16 cellular contexts compared by ENCODE assay signal in genomic region chr5:131288328-131288727, GRCh38. TPM values are rescaled to one million over a fixed set of nuclear protein-coding genes. Genes with fewer than 3 reads are reported as not detected.
DNase-seq lines count a peak whose midpoint lies in the region; ATAC-seq and TF ChIP-seq lines count a peak whose summit lies in the region.
"Had no signal": no experiment of that assay in that cellular context is flagged by ENCODE, and none has a peak within 500 bp of the region (broad histone marks: within the 10 kb centered on the region; RNA-seq: fewer than 3 reads in every experiment).

No MANE protein-coding gene starts in this region.

- 81 to 97% methylated on average over 1 of the region's 1 CpG for WGBS in thyroid gland, 2 donors

- H3K27me3 Mint-ChIP-seq in MCF 10A (ENCODE audit: insufficient read depth, unreplicated experiment): no peaks in the 10 kb centered on the region
- H3K27me3 Mint-ChIP-seq in activated naive CD8-positive, alpha-beta T cell treated with anti-CD3 and anti-CD28 coated beads for 36 hours: no peaks in the 10 kb centered on the region

- H3K27me3 ChIP-seq in breast epithelium (no peaks in the 10 kb centered on the region), thyroid gland (no peaks in the 10 kb centered on the region)
- H3K27me3 ChIP-seq: hepatocyte, right atrium auricular region had no signal

- TF ChIP-seq CTCF in MCF 10A (IDR thresholded peaks at IDR 0.05; ENCODE audit: unreplicated experiment) (no peak), breast epithelium (IDR thresholded peaks at IDR 0.05) (no peak), thyroid gland (IDR thresholded peaks at IDR 0.05) (no peak)

- intact Hi-C loops in MCF 10A (cut with micrococcal nuclease): no loop called here
- intact Hi-C loops in breast epithelium (cut with DNase I; ENCODE audit: low total_unique reads): no loop called here
- intact Hi-C loops in thyroid gland (cut with DNase I): loop anchor here (10.0 kb wide), 1 partner anchor 106 kb away; no protein-coding TSS in a partner anchor

- H3K27ac ChIP-seq in breast epithelium (no peak overlapping the region), thyroid gland (peak overlapping the region in 2 of 3 donors; percentile 24 to 62)
- H3K27ac ChIP-seq: hepatocyte, right atrium auricular region had no signal

- BruUV-seq in MCF 10A (replicated peaks; lab: Mats Ljungman, UMichigan): no TSS peak

- H3K36me3 ChIP-seq in breast epithelium (no peaks in the 10 kb centered on the region), thyroid gland (no peaks in the 10 kb centered on the region)
- H3K36me3 ChIP-seq: right atrium auricular region had no signal

- peaks cover 39% of the 10 kb centered on the region for H3K36me3 Mint-ChIP-seq in MCF 10A (ENCODE audit: insufficient read depth, unreplicated experiment)
- peaks cover 40% of the 10 kb centered on the region for H3K36me3 Mint-ChIP-seq in activated naive CD8-positive, alpha-beta T cell treated with anti-CD3 and anti-CD28 coated beads for 36 hours

- H3K4me3 ChIP-seq in breast epithelium: no peak overlapping the region
- H3K4me3 ChIP-seq in thyroid gland (replicated peaks in 1 of 3): no peak overlapping the region
- H3K4me3 ChIP-seq: hepatocyte, right atrium auricular region had no signal

- no peaks in the 10 kb centered on the region for H3K9me3 Mint-ChIP-seq in MCF 10A (ENCODE audit: unreplicated experiment)
- H3K9me3 Mint-ChIP-seq in activated naive CD8-positive, alpha-beta T cell treated with anti-CD3 and anti-CD28 coated beads for 36 hours: no peaks in the 10 kb centered on the region

- DNase-seq in MCF 10A (ENCODE audit: unreplicated experiment): no peak
- no peak for DNase-seq in breast epithelium (ENCODE audit: low spot score in 2 of 2)
- DNase-seq in activated naive CD8-positive, alpha-beta T cell treated with anti-CD3 and anti-CD28 coated beads for 36 hours: no peak
- no peak for DNase-seq in thyroid gland
- DNase-seq in DMS153 treated with DMSO at 0.1 percent for 48 hours (lab: John Stamatoyannopoulos, UW; ENCODE audit: unreplicated experiment): no peak
- no peak for DNase-seq in activated effector memory CD4-positive, alpha-beta T cell treated with anti-CD3 and anti-CD28 coated beads, Interleukin-2, amount 50 U/mL, for 16 hours
- DNase-seq in cerebellar cortex (ENCODE audit: low spot score): no peak
- DNase-seq: activated CD4-positive, CD25-positive, alpha-beta regulatory T cell; activated gamma-delta T cell treated with Interleukin-2 at 50 U/mL for 16 hours; cerebellar nuclear complex; left cardiac atrium; NCI-H2227 treated with DMSO at 0.1 percent for 48 hours; stimulated activated CD4-positive, alpha-beta T cell treated with anti-CD3 and anti-CD28 coated beads, Interleukin-2, amount 100 ng/mL, for 48 hours had no signal

- POLR2A ChIA-PET in MCF 10A (lab: Yijun Ruan, JAX): interaction anchor here (0.6 to 2.6 kb wide), 6 partner anchors 10 to 1273 kb away, joined by 3 to 21 read pairs (median 4); partner anchors contain the start of gene CDC42SE2

- peak overlapping the region; percentile 21 for H3K27ac Mint-ChIP-seq in MCF 10A (ENCODE audit: low read depth, unreplicated experiment)
- H3K27ac Mint-ChIP-seq in activated naive CD8-positive, alpha-beta T cell treated with anti-CD3 and anti-CD28 coated beads for 36 hours: peak overlapping the region; percentile 99

- peaks cover 9% of the 10 kb centered on the region for H3K4me1 Mint-ChIP-seq in MCF 10A (ENCODE audit: insufficient read depth, unreplicated experiment)
- H3K4me1 Mint-ChIP-seq in activated naive CD8-positive, alpha-beta T cell treated with anti-CD3 and anti-CD28 coated beads for 36 hours: peaks cover 68% of the 10 kb centered on the region

- H3K4me1 ChIP-seq in breast epithelium: no peaks in the 10 kb centered on the region
- peaks cover 24 to 25% of the 10 kb centered on the region in 2 donors for H3K4me1 ChIP-seq in thyroid gland
- H3K4me1 ChIP-seq: right atrium auricular region had no signal

- TF ChIP-seq POLR2A in breast epithelium (IDR thresholded peaks at IDR 0.05) (no peak), thyroid gland (IDR thresholded peaks at IDR 0.05) (no peak)

- peak; percentile 24 for ATAC-seq in HG03565 (IDR thresholded peaks at IDR 0.05; ENCODE audit: unreplicated experiment)
- ATAC-seq: left cardiac atrium had no signal

- H3K9me3 ChIP-seq in breast epithelium: no peaks in the 10 kb centered on the region
- no peaks in the 10 kb centered on the region for H3K9me3 ChIP-seq in thyroid gland
- H3K9me3 ChIP-seq: right atrium auricular region had no signal

- no peak overlapping the region for H3K4me3 Mint-ChIP-seq in MCF 10A (ENCODE audit: unreplicated experiment)
- peak overlapping the region; percentile 55 for H3K4me3 Mint-ChIP-seq in activated naive CD8-positive, alpha-beta T cell treated with anti-CD3 and anti-CD28 coated beads for 36 hours

- CTCF ChIA-PET in MCF 10A (lab: Yijun Ruan, JAX): interaction anchor here (1.5 kb wide), 1 partner anchor 94 kb away, joined by 5 read pairs; no protein-coding TSS in a partner anchor

RNA-seq across cellular contexts. Expression of gene CDC42SE2, which starts 24.5 kb away (rescaled TPM):
- total RNA-seq in MCF 10A (2022) (71.0 and 96.4 TPM in 2 replicates), breast epithelium (10 to 100 TPM; 39.4 to 82.8 (median 41.0) TPM), thyroid gland (10 to 100 TPM; 74.9 to 92.5 (median 83.8) TPM)
- total RNA-seq in activated naive CD8-positive, alpha-beta T cell treated with anti-CD3 and anti-CD28 coated beads for 36 hours: 100 to 1,000 TPM; 112 to 116 TPM

Comparison
In these comparisons a context has a peak if more than half of its experiments do, and no peak if none do; other contexts are left out.
1. H3K27ac ChIP-seq: peak in thyroid gland (2 of 3); none in breast epithelium (0 of 2).